ENCODE assay signal across 10 cellular contexts in the genomic region with DNA sequence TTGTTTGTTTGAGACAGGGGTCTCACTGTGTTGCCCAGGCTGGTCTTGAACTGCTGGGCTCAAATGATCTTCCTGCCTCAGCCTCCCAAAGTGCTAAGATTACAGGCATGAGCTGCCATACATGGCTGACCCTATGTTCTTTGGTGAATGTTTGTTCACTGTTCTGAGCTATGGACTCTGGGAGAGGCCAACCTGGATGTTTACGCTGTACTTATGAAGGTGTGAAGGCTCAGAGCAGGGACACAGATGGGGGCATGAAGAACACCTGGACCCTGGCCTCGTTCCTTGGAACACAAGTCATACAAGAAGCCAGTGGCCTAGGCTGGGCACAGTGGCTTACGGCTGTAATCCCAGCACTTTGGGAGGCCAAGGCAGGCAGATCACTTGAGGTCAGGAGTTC.
"Had no signal": no experiment of that assay in that cellular context is flagged by ENCODE, and none has a peak within 500 bp of the region (broad histone marks: within the 10 kb centered on the region; RNA-seq: fewer than 3 reads in every experiment).

No MANE protein-coding gene starts in this region.

- ATAC-seq: GM23338, HCT116 had no signal

- H3K9me3 ChIP-seq: HAP-1 had no signal

- H3K27ac ChIP-seq: GM23248 had no signal

- DNase-seq: GM23248, GOT3, H7, H9, HCEC 1CT, HFFc6 had no signal

- H2AFZ ChIP-seq: GM23248, GM23338 had no signal

- H3K27ac Mint-ChIP-seq: GM23338, HFFc6 had no signal

- FAIRE-seq: H54 had no signal

- H3K9me3 Mint-ChIP-seq: GM23338, H9, HFFc6 had no signal

- H3K4me1 ChIP-seq: HAP-1 had no signal

- H3K9ac ChIP-seq: GM23248 had no signal

- H3K4me3 ChIP-seq: GM23248, GM23338, HAP-1 had no signal

- H3K4me2 ChIP-seq: GM23338 had no signal

- H3K4me3 Mint-ChIP-seq: GM23338, H9, HFFc6 had no signal

- H3K36me3 ChIP-seq: HAP-1 had no signal
